In the genomic region with DNA sequence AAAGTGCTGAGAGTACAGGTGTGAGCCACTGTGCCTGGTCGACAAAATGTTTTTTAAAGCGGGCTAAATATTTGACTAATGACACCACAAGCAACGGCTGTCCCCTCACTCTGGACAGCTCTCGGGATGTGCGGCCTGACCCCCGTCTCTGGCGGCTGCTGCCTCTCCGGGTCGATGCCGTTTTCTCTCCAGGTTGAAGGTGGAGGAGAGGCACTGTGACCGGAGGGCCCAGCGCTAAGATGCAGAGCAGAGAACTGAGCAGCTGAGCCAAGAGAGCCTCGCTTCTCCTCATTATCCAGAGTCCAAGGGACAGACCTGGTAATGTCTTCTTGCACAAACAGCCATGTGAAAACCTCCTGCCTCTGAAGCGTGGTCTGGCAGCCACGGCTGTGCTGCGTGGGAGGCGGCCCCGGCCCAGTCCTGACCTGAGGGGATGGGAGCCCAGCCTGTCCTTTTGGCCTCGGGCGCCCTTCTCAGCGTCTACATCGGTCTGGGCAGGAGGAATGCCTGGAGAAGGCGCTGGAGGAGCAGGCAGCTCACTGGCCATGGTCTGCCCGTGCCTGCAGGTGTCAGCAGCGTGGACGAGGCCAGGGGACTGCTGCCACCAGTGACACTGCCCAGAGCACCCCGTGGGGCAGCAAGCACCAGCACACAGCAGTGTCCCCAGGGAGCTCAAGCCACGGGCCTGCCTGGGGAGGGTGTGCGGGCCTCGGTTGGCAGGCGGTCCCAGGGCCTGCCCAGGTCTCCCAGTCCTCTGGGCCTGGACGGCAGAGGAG, we compare ENCODE assay signal across 1 cellular context.
TF ChIP-seq lines count a peak whose summit lies in the region.

No MANE protein-coding gene starts in this region.

TF ChIP-seq in H1, 55 proteins besides CTCF, POLR2A, EP300 and RAD21:
- TF ChIP-seq, protein P1, sequence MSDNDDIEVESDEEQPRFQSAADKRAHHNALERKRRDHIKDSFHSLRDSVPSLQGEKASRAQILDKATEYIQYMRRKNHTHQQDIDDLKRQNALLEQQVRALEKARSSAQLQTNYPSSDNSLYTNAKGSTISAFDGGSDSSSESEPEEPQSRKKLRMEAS (IDR thresholded peaks at IDR 0.05), result no peak
- no peak for TF ChIP-seq BCL11A (IDR thresholded peaks at IDR 0.05; ENCODE audit: low read depth in 2 of 2, low read length in 2 of 2)
- TF ChIP-seq TAF1 (IDR thresholded peaks at IDR 0.05; ENCODE audit: low read depth, low read length), result no peak
